8 cellular contexts compared by ENCODE assay signal in the genomic region with DNA sequence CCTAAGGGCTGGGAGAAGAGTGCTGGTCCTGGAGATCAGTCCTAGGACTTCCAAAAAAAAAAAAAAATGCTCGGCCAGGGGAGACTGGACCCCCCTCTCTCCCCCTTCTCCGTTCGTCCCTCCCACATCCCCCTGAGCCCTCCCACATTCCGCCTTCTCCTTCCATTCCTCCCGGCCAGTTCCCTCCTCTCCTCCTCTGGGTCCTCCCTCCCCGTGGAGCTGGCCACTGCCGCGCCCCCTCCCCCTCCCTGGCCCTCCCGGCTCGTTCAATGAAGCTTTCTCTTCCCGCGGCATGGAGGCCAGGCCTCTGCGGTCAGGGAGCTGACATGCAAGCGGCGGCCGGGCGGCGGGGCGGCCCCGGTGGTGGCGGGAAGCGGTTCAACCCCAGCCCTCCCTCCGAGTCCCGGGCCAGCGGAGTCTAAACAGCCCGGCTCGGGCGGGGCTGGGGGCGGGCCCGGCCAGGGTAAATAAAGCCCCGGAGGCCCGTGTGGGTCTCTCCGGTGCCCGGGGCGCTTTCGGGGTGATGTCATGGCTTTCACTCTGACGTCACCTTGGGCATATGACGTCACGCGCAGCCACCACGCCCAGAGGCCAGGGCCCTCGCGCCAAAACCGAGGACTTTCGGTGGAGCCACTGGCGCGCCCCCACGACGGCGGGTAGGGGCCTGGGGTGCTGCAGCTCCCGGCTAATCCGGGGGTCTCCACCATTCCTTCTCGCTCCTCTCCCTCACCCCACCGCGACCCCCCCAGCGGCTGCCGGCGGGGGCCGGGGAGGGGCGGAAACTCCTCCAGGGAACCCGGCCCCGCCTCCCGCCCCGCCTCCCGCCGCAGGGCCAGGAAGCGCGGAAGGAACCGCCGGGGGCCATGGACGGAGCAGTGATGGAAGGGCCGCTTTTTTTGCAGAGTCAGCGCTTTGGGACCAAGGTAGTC. TPM values are rescaled to one million over a fixed set of nuclear protein-coding genes. Genes with fewer than 3 reads are reported as not detected.
DNase-seq lines count a peak whose midpoint lies in the region; ATAC-seq and TF ChIP-seq lines count a peak whose summit lies in the region.

DOK1 (plus strand) TSS at position 829 of the 929 bp plus-strand sequence; CDS start at position 864, 35 bp downstream.
A gene with protein sequence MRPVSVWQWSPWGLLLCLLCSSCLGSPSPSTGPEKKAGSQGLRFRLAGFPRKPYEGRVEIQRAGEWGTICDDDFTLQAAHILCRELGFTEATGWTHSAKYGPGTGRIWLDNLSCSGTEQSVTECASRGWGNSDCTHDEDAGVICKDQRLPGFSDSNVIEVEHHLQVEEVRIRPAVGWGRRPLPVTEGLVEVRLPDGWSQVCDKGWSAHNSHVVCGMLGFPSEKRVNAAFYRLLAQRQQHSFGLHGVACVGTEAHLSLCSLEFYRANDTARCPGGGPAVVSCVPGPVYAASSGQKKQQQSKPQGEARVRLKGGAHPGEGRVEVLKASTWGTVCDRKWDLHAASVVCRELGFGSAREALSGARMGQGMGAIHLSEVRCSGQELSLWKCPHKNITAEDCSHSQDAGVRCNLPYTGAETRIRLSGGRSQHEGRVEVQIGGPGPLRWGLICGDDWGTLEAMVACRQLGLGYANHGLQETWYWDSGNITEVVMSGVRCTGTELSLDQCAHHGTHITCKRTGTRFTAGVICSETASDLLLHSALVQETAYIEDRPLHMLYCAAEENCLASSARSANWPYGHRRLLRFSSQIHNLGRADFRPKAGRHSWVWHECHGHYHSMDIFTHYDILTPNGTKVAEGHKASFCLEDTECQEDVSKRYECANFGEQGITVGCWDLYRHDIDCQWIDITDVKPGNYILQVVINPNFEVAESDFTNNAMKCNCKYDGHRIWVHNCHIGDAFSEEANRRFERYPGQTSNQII (minus strand): TSS at position 51 of the 929 bp plus-strand sequence. CDS start 1,308 bp downstream, outside the sequence.

- H3K27me3 Mint-ChIP-seq in effector memory CD8-positive, alpha-beta T cell: peaks cover 26 to 29% of the 10 kb centered on the region in 2 donors

- peak; percentile 68 for TF ChIP-seq POLR2A in GM18526 (IDR thresholded peaks at IDR 0.05; ENCODE audit: extremely low read depth, insufficient read length)

- peak; percentile 90 for DNase-seq in ACHN
- peak; percentile 71 for DNase-seq in NCI-H774 (lab: John Stamatoyannopoulos, UW)
- peak; percentile 65 to 81 (median 80) for DNase-seq in activated CD8-positive, alpha-beta memory T cell treated with anti-CD3 and anti-CD28 coated beads for 48 hours (ENCODE audit: low read depth in 2 of 3, low spot score in 2 of 3)
- DNase-seq in effector memory CD8-positive, alpha-beta T cell: peak; percentile 68 to 81 (median 76)
- DNase-seq in mesenteric fat pad (ENCODE audit: low spot score): peak; percentile 96
- DNase-seq in stimulated activated CD8-positive, alpha-beta memory T cell treated with anti-CD3 and anti-CD28 coated beads, Interleukin-15, amount 100 ng/mL, for 24 hours (ENCODE audit: low read depth): peak; percentile 67

- peaks cover 20% of the 10 kb centered on the region for H3K36me3 Mint-ChIP-seq in effector memory CD8-positive, alpha-beta T cell (ENCODE audit: insufficient read depth)

- peak within 1 kb of the TSS; percentile 84 to 88 for H3K4me3 Mint-ChIP-seq in effector memory CD8-positive, alpha-beta T cell

- H3K9me3 Mint-ChIP-seq in effector memory CD8-positive, alpha-beta T cell: no peaks in the 10 kb centered on the region

- peaks cover 12 to 15% of the 10 kb centered on the region in 2 donors for H3K4me1 Mint-ChIP-seq in effector memory CD8-positive, alpha-beta T cell (ENCODE audit: low read depth in 2 of 2)

- peak within 1 kb of the TSS; percentile 83 to 92 for H3K27ac Mint-ChIP-seq in effector memory CD8-positive, alpha-beta T cell

- in situ Hi-C loops in ACHN (cut with HindIII; ENCODE audit: low pct_ligation_motif_present, low pct_unique_long_range_greater_than_20kb, low sequenced_read_pairs): no loop called here

- ATAC-seq in HG03095 (IDR thresholded peaks at IDR 0.05; ENCODE audit: unreplicated experiment): peak; percentile 42
- ATAC-seq in effector memory CD8-positive, alpha-beta T cell (replicated peaks): peak; percentile 81

RNA-seq across cellular contexts. Expression of gene DOK1, which starts in this region (rescaled TPM):
- 38.2 TPM for total RNA-seq in mesenteric fat pad

RNA-seq across cellular contexts. Expression of the second gene that starts in this region (rescaled TPM):
- total RNA-seq in mesenteric fat pad: 8.2 TPM

Comparison
In these comparisons a context has a peak if more than half of its experiments do, and no peak if none do; other contexts are left out.
1. Peak in every context shown above with its lines: DNase-seq and ATAC-seq.